In the genomic region with DNA sequence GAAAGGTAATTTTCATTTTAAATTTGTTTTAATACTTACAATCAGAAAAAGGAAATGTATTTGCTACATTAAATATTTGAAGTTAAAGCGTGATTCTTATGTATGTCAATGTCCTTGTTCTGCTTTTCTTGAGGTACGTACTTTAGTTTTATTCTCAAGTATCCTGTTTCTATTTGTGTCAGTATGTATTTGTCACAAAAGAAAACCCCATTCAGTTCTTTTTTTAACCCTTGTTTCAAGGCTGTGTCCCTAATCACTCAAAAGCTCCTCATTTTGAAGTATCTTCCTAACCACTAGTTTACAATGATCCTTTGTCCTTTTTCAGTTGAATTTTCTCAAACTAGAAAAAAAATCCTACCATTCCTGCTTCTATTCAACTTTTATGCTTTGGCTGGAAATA, we compare ENCODE assay signal across 16 cellular contexts. TPM values are rescaled to one million over a fixed set of nuclear protein-coding genes. Genes with fewer than 3 reads are reported as not detected.
DNase-seq lines count a peak whose midpoint lies in the region; ATAC-seq and TF ChIP-seq lines count a peak whose summit lies in the region.
"Had no signal": no experiment of that assay in that cellular context is flagged by ENCODE, and none has a peak within 500 bp of the region (broad histone marks: within the 10 kb centered on the region; RNA-seq: fewer than 3 reads in every experiment).

No MANE protein-coding gene starts in this region.

- no peak overlapping the region for H3K27ac ChIP-seq in uterus
- H3K27ac ChIP-seq: ovary, SJCRH30 had no signal

- no peaks in the 10 kb centered on the region for H3K27me3 ChIP-seq in uterus
- H3K27me3 ChIP-seq: ovary, SJCRH30 had no signal

- TF ChIP-seq POLR2A in uterus (IDR thresholded peaks at IDR 0.05) = no peak

- peaks cover 9 to 22% (median 19%) of the 10 kb centered on the region in 3 donors for H3K4me1 Mint-ChIP-seq in naive B cell

- peak overlapping the region in 4 of 6 donors; percentile 9 to 63 (median 48) for H3K27ac Mint-ChIP-seq in naive B cell
- H3K27ac Mint-ChIP-seq: activated CD4-positive, alpha-beta T cell treated with anti-CD3 and anti-CD28 coated beads for 36 hours; activated naive CD4-positive, alpha-beta T cell treated with anti-CD3 and anti-CD28 coated beads for 36 hours had no signal

- no peak overlapping the region for H3K4me3 ChIP-seq in uterus
- H3K4me3 ChIP-seq: ovary, SJCRH30 had no signal

- H3K9me3 ChIP-seq in uterus = no peaks in the 10 kb centered on the region
- H3K9me3 ChIP-seq: ovary, SJCRH30 had no signal

- no peaks in the 10 kb centered on the region for H3K9me3 Mint-ChIP-seq in naive B cell
- H3K9me3 Mint-ChIP-seq: activated naive CD4-positive, alpha-beta T cell treated with anti-CD3 and anti-CD28 coated beads for 36 hours had no signal

- H3K36me3 ChIP-seq in uterus = peaks cover 0 to 2% of the 10 kb centered on the region in 2 donors
- H3K36me3 ChIP-seq: ovary had no signal

- no peaks in the 10 kb centered on the region for H3K27me3 Mint-ChIP-seq in naive B cell
- H3K27me3 Mint-ChIP-seq: activated CD4-positive, alpha-beta T cell treated with anti-CD3 and anti-CD28 coated beads for 36 hours had no signal

- peak overlapping the region in 1 of 8 donors; percentile 26 for H3K4me3 Mint-ChIP-seq in naive B cell
- H3K4me3 Mint-ChIP-seq: activated CD4-positive, alpha-beta T cell treated with anti-CD3 and anti-CD28 coated beads for 36 hours; activated naive CD4-positive, alpha-beta T cell treated with anti-CD3 and anti-CD28 coated beads for 36 hours had no signal

- DNase-seq in naive B cell (no peak), uterus (no peak), left lobe of liver (ENCODE audit: low spot score) (no peak), SW480 (ENCODE audit: low spot score) (no peak), DMS79 (lab: John Stamatoyannopoulos, UW) (no peak)
- DNase-seq: activated CD4-positive, alpha-beta T cell treated with anti-CD3 and anti-CD28 coated beads for 36 hours; activated naive CD4-positive, alpha-beta T cell treated with anti-CD3 and anti-CD28 coated beads for 36 hours; islet precursor cell; NCI-H446 treated with DMSO at 0.1 percent for 48 hours; ovary; SJCRH30; stimulated activated CD4-positive, alpha-beta T cell treated with anti-CD3 and anti-CD28 coated beads, Interleukin-2, amount 100 ng/mL, for 24 hours had no signal

- intact Hi-C loops in uterus (cut with DNase I; ENCODE audit: low total_unique reads) = no loop called here

- ATAC-seq in GM18870 (IDR thresholded peaks at IDR 0.05; ENCODE audit: unreplicated experiment) = peak; percentile 86
- peak; percentile 82 for ATAC-seq in GM21619 (IDR thresholded peaks at IDR 0.05; ENCODE audit: unreplicated experiment)
- ATAC-seq in HG03135 (IDR thresholded peaks at IDR 0.05; ENCODE audit: unreplicated experiment) = peak; percentile 75
- peak; percentile 57 to 76 for ATAC-seq in naive B cell (ENCODE audit: low read depth in 2 of 2)
- no peak for ATAC-seq in left lobe of liver
- ATAC-seq: HCT116 had no signal

- H3K4me1 ChIP-seq in uterus = no peaks in the 10 kb centered on the region
- H3K4me1 ChIP-seq: SJCRH30 had no signal

- no peak for TF ChIP-seq CTCF in uterus (IDR thresholded peaks at IDR 0.05)

- peaks cover 0 to 5% of the 10 kb centered on the region in 2 donors for H3K36me3 Mint-ChIP-seq in naive B cell

RNA-seq across cellular contexts. Expression of a gene that starts 25.2 kb away (rescaled TPM):
- 10 to 100 TPM in 5 of 6 donors, 1 to 10 TPM in 1; 7.2 to 18.9 (median 14.2) TPM for polyA plus RNA-seq in naive B cell (ENCODE audit: low read depth in 6 of 6)
- total RNA-seq in uterus (10 to 100 TPM in 3 of 4 donors, 1 to 10 TPM in 1; 9.0 to 70.3 (median 37.1) TPM), left lobe of liver (22.4 TPM)

RNA-seq across cellular contexts. Expression of a gene that starts 25.8 kb away (rescaled TPM):
- polyA plus RNA-seq in naive B cell (ENCODE audit: low read depth in 6 of 6) = 1 to 10 TPM; 1.5 to 4.6 (median 1.9) TPM
- total RNA-seq in uterus (10 to 100 TPM in 1 of 4 donors, 1 to 10 TPM in 2, under 1 TPM in 1; 0.26 to 16.1 (median 4.4) TPM), left lobe of liver (5.8 TPM)
